In genomic region chr6:47031656-47032055, GRCh38 we compare ENCODE assay signal across 18 cellular contexts. TPM values are rescaled to one million over a fixed set of nuclear protein-coding genes. Genes with fewer than 3 reads are reported as not detected.
A peak's percentile ranks its signal among the peaks of the same experiment; 100 is the strongest.
DNase-seq lines count a peak whose midpoint lies in the region; ATAC-seq and TF ChIP-seq lines count a peak whose summit lies in the region.
"Had no signal": no experiment of that assay in that cellular context is flagged by ENCODE, and none has a peak within 500 bp of the region (broad histone marks: within the 10 kb centered on the region; RNA-seq: fewer than 3 reads in every experiment).

No MANE protein-coding gene starts in this region.

- H3K27ac Mint-ChIP-seq in osteocyte (ENCODE audit: unreplicated experiment), result no peak overlapping the region
- H3K27ac Mint-ChIP-seq in activated CD4-positive, alpha-beta T cell treated with anti-CD3 and anti-CD28 coated beads for 36 hours, result no peak overlapping the region
- H3K27ac Mint-ChIP-seq: CD4-positive, alpha-beta memory T cell; CD4-positive, CD25-positive, alpha-beta regulatory T cell; CD8-positive, alpha-beta memory T cell had no signal

- H3K9me3 ChIP-seq in esophagus muscularis mucosa (no peaks in the 10 kb centered on the region), Peyer's patch (no peaks in the 10 kb centered on the region)
- H3K9me3 ChIP-seq: BE2C, BLaER1 had no signal

- POLR2A ChIA-PET in activated CD4-positive, alpha-beta T cell treated with anti-CD3 and anti-CD28 coated beads for 36 hours (lab: Charles Lee), result no interaction called here

- TF ChIP-seq CTCF in esophagus muscularis mucosa (IDR thresholded peaks at IDR 0.05), result no peak
- TF ChIP-seq CTCF in osteocyte (IDR thresholded peaks at IDR 0.05), result no peak
- no peak for TF ChIP-seq CTCF in Peyer's patch (IDR thresholded peaks at IDR 0.05)

- TF ChIP-seq POLR2A in esophagus muscularis mucosa (IDR thresholded peaks at IDR 0.05; ENCODE audit: low read depth) (no peak), Peyer's patch (IDR thresholded peaks at IDR 0.05) (no peak)

- H3K36me3 Mint-ChIP-seq in osteocyte (ENCODE audit: unreplicated experiment), result no peaks in the 10 kb centered on the region
- no peaks in the 10 kb centered on the region for H3K36me3 Mint-ChIP-seq in activated CD4-positive, alpha-beta T cell treated with anti-CD3 and anti-CD28 coated beads for 36 hours (ENCODE audit: low read depth)
- H3K36me3 Mint-ChIP-seq: CD14-positive monocyte; CD4-positive, alpha-beta memory T cell; CD4-positive, CD25-positive, alpha-beta regulatory T cell; CD8-positive, alpha-beta memory T cell had no signal

- intact Hi-C loops in esophagus muscularis mucosa (cut with DNase I), result no loop called here
- intact Hi-C loops in activated CD4-positive, alpha-beta T cell treated with anti-CD3 and anti-CD28 coated beads for 36 hours (cut with DNase I, micrococcal nuclease), result no loop called here

- H3K4me1 Mint-ChIP-seq in osteocyte (ENCODE audit: unreplicated experiment), result peaks cover 12% of the 10 kb centered on the region
- H3K4me1 Mint-ChIP-seq in activated CD4-positive, alpha-beta T cell treated with anti-CD3 and anti-CD28 coated beads for 36 hours, result no peaks in the 10 kb centered on the region
- H3K4me1 Mint-ChIP-seq: CD4-positive, alpha-beta memory T cell; CD4-positive, CD25-positive, alpha-beta regulatory T cell; CD8-positive, alpha-beta memory T cell had no signal

- no peaks in the 10 kb centered on the region for H3K36me3 ChIP-seq in esophagus muscularis mucosa
- no peaks in the 10 kb centered on the region for H3K36me3 ChIP-seq in Peyer's patch
- H3K36me3 ChIP-seq: BE2C, BLaER1 had no signal

- H3K27me3 ChIP-seq in esophagus muscularis mucosa, result peaks cover 0 to 13% (median 0%) of the 10 kb centered on the region in 4 donors
- H3K27me3 ChIP-seq in Peyer's patch, result no peaks in the 10 kb centered on the region
- H3K27me3 ChIP-seq: BLaER1 had no signal

- no peak overlapping the region for H3K4me3 Mint-ChIP-seq in osteocyte (ENCODE audit: unreplicated experiment)
- no peak overlapping the region for H3K4me3 Mint-ChIP-seq in activated CD4-positive, alpha-beta T cell treated with anti-CD3 and anti-CD28 coated beads for 36 hours
- H3K4me3 Mint-ChIP-seq: CD14-positive monocyte; CD4-positive, alpha-beta memory T cell; CD4-positive, CD25-positive, alpha-beta regulatory T cell; CD8-positive, alpha-beta memory T cell had no signal

- TF ChIP-seq EP300 in esophagus muscularis mucosa (IDR thresholded peaks at IDR 0.05), result no peak

- 92% methylated on average over 3 of the region's 3 CpGs for WGBS in esophagus muscularis mucosa

- CTCF ChIA-PET in activated CD4-positive, alpha-beta T cell treated with anti-CD3 and anti-CD28 coated beads for 36 hours (lab: Charles Lee), result interaction anchor here (1.0 to 1.2 kb wide), 2 partner anchors 10 to 17 kb away, joined by 3 read pairs; partner anchors contain the start of gene ADGRF1

- DNase-seq in esophagus muscularis mucosa (ENCODE audit: extremely low spot score) (peak; percentile 60), osteocyte (ENCODE audit: extremely low spot score, unreplicated experiment) (peak; percentile 48), NCI-H774 (lab: John Stamatoyannopoulos, UW) (no peak), Peyer's patch (no peak)
- DNase-seq in activated CD4-positive, alpha-beta T cell treated with anti-CD3 and anti-CD28 coated beads for 36 hours, result no peak
- DNase-seq: 8988T; ACHN; BE2C; C1 segment of cervical spinal cord; CD4-positive, alpha-beta memory T cell; CD4-positive, CD25-positive, alpha-beta regulatory T cell; CD8-positive, alpha-beta memory T cell; COR-L47; DMS79 treated with DMSO at 0.1 percent for 48 hours; GF-D8 had no signal

- H3K4me3 ChIP-seq in esophagus muscularis mucosa (no peak overlapping the region), Peyer's patch (no peak overlapping the region)
- H3K4me3 ChIP-seq: BLaER1 had no signal

- H3K9me3 Mint-ChIP-seq in osteocyte (ENCODE audit: unreplicated experiment), result no peaks in the 10 kb centered on the region
- H3K9me3 Mint-ChIP-seq in activated CD4-positive, alpha-beta T cell treated with anti-CD3 and anti-CD28 coated beads for 36 hours (ENCODE audit: low read depth), result no peaks in the 10 kb centered on the region
- H3K9me3 Mint-ChIP-seq: CD8-positive, alpha-beta memory T cell had no signal

- ATAC-seq in activated CD4-positive, alpha-beta T cell treated with anti-CD3 and anti-CD28 coated beads for 36 hours, result no peak

- H3K27me3 Mint-ChIP-seq in osteocyte (ENCODE audit: unreplicated experiment), result peaks cover 52% of the 10 kb centered on the region
- H3K27me3 Mint-ChIP-seq in activated CD4-positive, alpha-beta T cell treated with anti-CD3 and anti-CD28 coated beads for 36 hours, result peaks cover 12% of the 10 kb centered on the region
- H3K27me3 Mint-ChIP-seq: CD4-positive, CD25-positive, alpha-beta regulatory T cell had no signal

- H3K4me1 ChIP-seq in esophagus muscularis mucosa (peaks cover 9 to 11% (median 10%) of the 10 kb centered on the region in 4 donors), Peyer's patch (no peaks in the 10 kb centered on the region)
- H3K4me1 ChIP-seq: BE2C, BLaER1 had no signal

- H3K27ac ChIP-seq in esophagus muscularis mucosa (replicated peaks in 1 of 4) (no peak overlapping the region), Peyer's patch (no peak overlapping the region)
- H3K27ac ChIP-seq: BLaER1 had no signal

RNA-seq across cellular contexts. Expression of gene ADGRF1, which starts 10.5 kb away (rescaled TPM):
- total RNA-seq in esophagus muscularis mucosa, result under 1 TPM in 1 of 4 donors, not detected in 3; 0.83 TPM
- not detected in 2 replicates for total RNA-seq in osteocyte
- total RNA-seq in Peyer's patch, result 10 to 100 TPM in 2 of 4 donors, 1 to 10 TPM in 1, not detected in 1; 7.4 to 22.6 (median 13.5) TPM
- not detected for total RNA-seq in activated CD4-positive, alpha-beta T cell treated with anti-CD3 and anti-CD28 coated beads for 36 hours
- total RNA-seq: A673; CD4-positive, alpha-beta memory T cell; CD4-positive, CD25-positive, alpha-beta regulatory T cell; CD8-positive, alpha-beta memory T cell had no signal

Comparison
In these comparisons a context has a peak if more than half of its experiments do, and no peak if none do; other contexts are left out.
1. DNase-seq: peak in esophagus muscularis mucosa (single experiment) and osteocyte (single experiment); none in NCI-H774 (single experiment), Peyer's patch (0 of 3) and activated CD4-positive, alpha-beta T cell treated with anti-CD3 and anti-CD28 coated beads for 36 hours (single experiment).